Comparison of ENCODE assay signal across 18 cellular contexts in the genomic region with DNA sequence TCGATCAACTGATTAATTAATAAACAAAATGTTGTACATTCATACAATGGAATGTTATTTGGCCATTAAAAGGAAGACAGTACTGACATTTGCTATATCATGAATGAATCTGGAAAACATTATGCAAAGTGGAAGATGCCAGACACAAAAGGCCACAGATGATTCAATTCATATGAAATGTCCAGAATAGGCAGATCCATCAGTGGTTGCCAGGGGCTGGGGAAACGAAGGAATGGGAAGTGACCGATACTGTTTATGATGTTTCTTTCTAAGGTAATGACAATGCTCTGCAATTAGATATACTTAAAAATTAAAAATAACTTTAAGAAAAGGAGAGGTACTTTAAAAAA. TPM values are rescaled to one million over a fixed set of nuclear protein-coding genes. Genes with fewer than 3 reads are reported as not detected.
A peak's percentile ranks its signal among the peaks of the same experiment; 100 is the strongest.
DNase-seq lines count a peak whose midpoint lies in the region; ATAC-seq and TF ChIP-seq lines count a peak whose summit lies in the region.
"Had no signal": no experiment of that assay in that cellular context is flagged by ENCODE, and none has a peak within 500 bp of the region (broad histone marks: within the 10 kb centered on the region; RNA-seq: fewer than 3 reads in every experiment).

No MANE protein-coding gene starts in this region.

- no peak for TF ChIP-seq POLR2A in thyroid gland (IDR thresholded peaks at IDR 0.05)

- WGBS in thyroid gland, 2 donors = 93 to 94% methylated on average over 3 of the region's 3 CpGs

- intact Hi-C loops in thyroid gland (cut with DNase I) = no loop called here

- peaks cover 33 to 94% (median 64%) of the 10 kb centered on the region in 10 experiments for H3K4me1 ChIP-seq in BLaER1 treated with 17β-estradiol and CSF1 and Interleukin-3, amounts not matched to agents 10 nM and 100 nM
- H3K4me1 ChIP-seq in DND-41 (ENCODE audit: insufficient read depth, low read length) (peaks cover 100% of the 10 kb centered on the region), thyroid gland (peaks cover 8 to 11% of the 10 kb centered on the region in 2 donors)

- ATAC-seq in DND-41 (ENCODE audit: insufficient read depth, low read depth) (no peak), SK-N-SH treated with all-trans-retinoic acid at 6 μM for 48 hours (peak; percentile 41; the same call in 1 of the 3 replicates), GM21825 (IDR thresholded peaks at IDR 0.05; ENCODE audit: unreplicated experiment) (no peak), GM21447 (IDR thresholded peaks at IDR 0.05; ENCODE audit: unreplicated experiment) (no peak)
- ATAC-seq: esophagus mucosa, HCT116, PC-3 had no signal

- H3K4me3 ChIP-seq in BLaER1 treated with 17β-estradiol and CSF1 and Interleukin-3, amounts not matched to agents 10 nM and 100 nM = no peak overlapping the region
- peak overlapping the region in 1 of 2 experiments; percentile 39; a peak in 2 of 4 replicates for H3K4me3 ChIP-seq in DND-41 (ENCODE audit: low read depth in 1 of 2, low read length in 2 of 2)
- H3K4me3 ChIP-seq in thyroid gland (replicated peaks in 1 of 3) = no peak overlapping the region

- no peak overlapping the region for H3K9ac ChIP-seq in BLaER1 treated with 17β-estradiol and CSF1 and Interleukin-3, amounts not matched to agents 10 nM and 100 nM
- peak overlapping the region; percentile 68 for H3K9ac ChIP-seq in DND-41 (ENCODE audit: low read depth, low read length)

- no peak overlapping the region for H3K27ac ChIP-seq in BLaER1 treated with 17β-estradiol and CSF1 and Interleukin-3, amounts not matched to agents 10 nM and 100 nM
- peak overlapping the region; percentile 97 for H3K27ac ChIP-seq in DND-41 (ENCODE audit: low read length)
- no peak overlapping the region for H3K27ac ChIP-seq in thyroid gland

- H4K20me1 ChIP-seq in BLaER1 treated with 17β-estradiol and CSF1 and Interleukin-3, amounts not matched to agents 10 nM and 100 nM = peaks cover 16 to 98% (median 67%) of the 10 kb centered on the region in 11 experiments; a peak in 20 of 22 replicates
- H4K20me1 ChIP-seq in DND-41 (ENCODE audit: insufficient read depth, low read length) = peaks cover 22% of the 10 kb centered on the region; the same call in 1 of the 2 replicates

- H3K27me3 ChIP-seq in BLaER1 treated with 17β-estradiol and CSF1 and Interleukin-3, amounts not matched to agents 10 nM and 100 nM = no peaks in the 10 kb centered on the region
- H3K27me3 ChIP-seq in DND-41 (ENCODE audit: insufficient read depth, low read length, poor library complexity) (no peaks in the 10 kb centered on the region), thyroid gland (no peaks in the 10 kb centered on the region)

- no peak for TF ChIP-seq CTCF in DND-41 (IDR thresholded peaks at IDR 0.05; ENCODE audit: borderline replicate concordance, extremely low read depth, low read length, poor library complexity, severe bottlenecking)
- no peak for TF ChIP-seq CTCF in thyroid gland (IDR thresholded peaks at IDR 0.05)

- peaks cover 0 to 29% (median 8%) of the 10 kb centered on the region in 11 experiments; a peak in 10 of 22 replicates for H3K36me3 ChIP-seq in BLaER1 treated with 17β-estradiol and CSF1 and Interleukin-3, amounts not matched to agents 10 nM and 100 nM
- H3K36me3 ChIP-seq in DND-41 (ENCODE audit: insufficient read depth, low read length) (peaks cover 4% of the 10 kb centered on the region; the same call in 1 of the 2 replicates), thyroid gland (no peaks in the 10 kb centered on the region)

- DNase-seq in DND-41 (no peak), fibroblast of peridontal ligament (ENCODE audit: extremely low read depth) (peak; percentile 64), NCI-H2107 (lab: John Stamatoyannopoulos, UW) (no peak), thyroid gland (no peak)
- DNase-seq: activated CD4-positive, CD25-positive, alpha-beta regulatory T cell treated with anti-CD3 and anti-CD28 coated beads, Interleukin-2, amount 50 U/mL, for 72 hours; cortex of kidney; hippocampal formation; Karpas-422; NCI-H1930; NCI-H526; PC-3; stimulated activated naive CD4-positive, alpha-beta T cell treated with Interleukin-2 at 50 U/mL for 16 hours had no signal

- H3K4me2 ChIP-seq in BLaER1 treated with 17β-estradiol and CSF1 and Interleukin-3, amounts not matched to agents 10 nM and 100 nM = peak overlapping the region in 10 of 11 experiments; percentile 48 to 90 (median 78); a peak in 14 of 22 replicates
- H3K4me2 ChIP-seq in DND-41 (ENCODE audit: insufficient read depth, low read length) = peak overlapping the region; percentile 52

- H3K79me2 ChIP-seq in DND-41 (ENCODE audit: insufficient read depth, low read length) = peaks cover 98% of the 10 kb centered on the region

- H3K9me3 ChIP-seq in BLaER1 treated with 17β-estradiol and CSF1 and Interleukin-3, amounts not matched to agents 10 nM and 100 nM (replicated peaks in 1 of 11) = peaks cover 0 to 20% (median 13%) of the 10 kb centered on the region in 11 experiments; a peak in 18 of 22 replicates
- H3K9me3 ChIP-seq in DND-41 (ENCODE audit: insufficient read depth, low read length, severe bottlenecking) = no peaks in the 10 kb centered on the region
- no peaks in the 10 kb centered on the region for H3K9me3 ChIP-seq in thyroid gland

- no peak overlapping the region for H2AFZ ChIP-seq in DND-41 (ENCODE audit: low read depth, low read length)

TF ChIP-seq in SK-N-SH treated with all-trans-retinoic acid at 6 μM for 48 hours, 23 proteins besides CTCF, POLR2A, EP300 and RAD21:
- TF ChIP-seq ZNF565 (CRISPR knock-in tag; conservative IDR thresholded peaks at IDR 0.05; ENCODE audit: low read depth) (no peak), ISL1 (CRISPR knock-in tag; IDR thresholded peaks at IDR 0.05) (peak; percentile 41; the same call in 1 of the 2 replicates), TCF4 (CRISPR knock-in tag; IDR thresholded peaks at IDR 0.05; ENCODE audit: borderline replicate concordance) (no peak), ZFP30 (CRISPR knock-in tag; IDR thresholded peaks at IDR 0.05) (no peak), ZC3H10 (CRISPR knock-in tag; IDR thresholded peaks at IDR 0.05) (no peak), ESRRG (CRISPR knock-in tag; IDR thresholded peaks at IDR 0.05) (no peak)
- TF ChIP-seq, protein P1, sequence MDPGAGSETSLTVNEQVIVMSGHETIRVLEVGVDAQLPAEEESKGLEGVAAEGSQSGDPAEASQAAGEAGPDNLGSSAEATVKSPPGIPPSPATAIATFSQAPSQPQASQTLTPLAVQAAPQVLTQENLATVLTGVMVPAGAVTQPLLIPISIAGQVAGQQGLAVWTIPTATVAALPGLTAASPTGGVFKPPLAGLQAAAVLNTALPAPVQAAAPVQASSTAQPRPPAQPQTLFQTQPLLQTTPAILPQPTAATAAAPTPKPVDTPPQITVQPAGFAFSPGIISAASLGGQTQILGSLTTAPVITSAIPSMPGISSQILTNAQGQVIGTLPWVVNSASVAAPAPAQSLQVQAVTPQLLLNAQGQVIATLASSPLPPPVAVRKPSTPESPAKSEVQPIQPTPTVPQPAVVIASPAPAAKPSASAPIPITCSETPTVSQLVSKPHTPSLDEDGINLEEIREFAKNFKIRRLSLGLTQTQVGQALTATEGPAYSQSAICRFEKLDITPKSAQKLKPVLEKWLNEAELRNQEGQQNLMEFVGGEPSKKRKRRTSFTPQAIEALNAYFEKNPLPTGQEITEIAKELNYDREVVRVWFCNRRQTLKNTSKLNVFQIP (CRISPR knock-in tag; IDR thresholded peaks at IDR 0.05; ENCODE audit: borderline replicate concordance, low read depth) = no peak
- TF ChIP-seq, protein P2, sequence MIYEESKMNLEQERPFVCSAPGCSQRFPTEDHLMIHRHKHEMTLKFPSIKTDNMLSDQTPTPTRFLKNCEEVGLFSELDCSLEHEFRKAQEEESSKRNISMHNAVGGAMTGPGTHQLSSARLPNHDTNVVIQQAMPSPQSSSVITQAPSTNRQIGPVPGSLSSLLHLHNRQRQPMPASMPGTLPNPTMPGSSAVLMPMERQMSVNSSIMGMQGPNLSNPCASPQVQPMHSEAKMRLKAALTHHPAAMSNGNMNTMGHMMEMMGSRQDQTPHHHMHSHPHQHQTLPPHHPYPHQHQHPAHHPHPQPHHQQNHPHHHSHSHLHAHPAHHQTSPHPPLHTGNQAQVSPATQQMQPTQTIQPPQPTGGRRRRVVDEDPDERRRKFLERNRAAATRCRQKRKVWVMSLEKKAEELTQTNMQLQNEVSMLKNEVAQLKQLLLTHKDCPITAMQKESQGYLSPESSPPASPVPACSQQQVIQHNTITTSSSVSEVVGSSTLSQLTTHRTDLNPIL (CRISPR knock-in tag; IDR thresholded peaks at IDR 0.05; ENCODE audit: low read depth) = no peak

RNA-seq across cellular contexts. Expression of a gene that starts 37.2 kb away (rescaled TPM):
- 100 to 1,000 TPM in 1 of 4 donors, 10 to 100 TPM in 3; 74.8 to 110 (median 90.6) TPM for total RNA-seq in thyroid gland
